Comparison of ENCODE assay signal across 1 cellular context in genomic region chr6:4647414-4648365, GRCh38.
TF ChIP-seq lines count a peak whose summit lies in the region.

No MANE protein-coding gene starts in this region.

TF ChIP-seq in HepG2, 621 proteins besides CTCF, POLR2A, EP300 and RAD21 (continued from another document and continues in another):
- TF ChIP-seq FIP1L1 (IDR thresholded peaks at IDR 0.05; ENCODE audit: borderline replicate concordance, insufficient read depth, low read depth, low read length) (no peak), SALL1 (CRISPR knock-in tag; IDR thresholded peaks at IDR 0.05) (peak; percentile 93), ZNF451 (CRISPR knock-in tag; IDR thresholded peaks at IDR 0.05) (no peak), ZSCAN29 (CRISPR knock-in tag; conservative IDR thresholded peaks at IDR 0.05) (0 out of 2 replicates have a peak, but pooled peaks have one; percentile 49), ZBTB38 (CRISPR knock-in tag; IDR thresholded peaks at IDR 0.05) (peak; percentile 53; the same call in 1 of the 2 replicates), SATB2 (CRISPR knock-in tag; IDR thresholded peaks at IDR 0.05) (no peak), SIX4 (CRISPR knock-in tag; IDR thresholded peaks at IDR 0.05) (no peak), KDM3A (CRISPR knock-in tag; IDR thresholded peaks at IDR 0.05; ENCODE audit: low read depth) (peak; percentile 90; the same call in 1 of the 2 replicates), TBX2 (CRISPR knock-in tag; IDR thresholded peaks at IDR 0.05; ENCODE audit: borderline replicate concordance) (peak; percentile 83; the same call in 1 of the 2 replicates), JUN (CRISPR knock-in tag; IDR thresholded peaks at IDR 0.05) (no peak), TOPORS (CRISPR knock-in tag; IDR thresholded peaks at IDR 0.05) (peak; percentile 77; the same call in 1 of the 2 replicates), ZNF607 (CRISPR knock-in tag; IDR thresholded peaks at IDR 0.05; ENCODE audit: borderline replicate concordance) (peak; percentile 87; the same call in 1 of the 2 replicates), DRAP1 (CRISPR knock-in tag; IDR thresholded peaks at IDR 0.05) (no peak), ZNF800 (CRISPR knock-in tag; IDR thresholded peaks at IDR 0.05) (0 out of 2 replicates have a peak, but pooled peaks have one; percentile 37), NCOA2 (CRISPR knock-in tag; IDR thresholded peaks at IDR 0.05) (peak; percentile 52; the same call in 1 of the 2 replicates), DMAP1 (CRISPR knock-in tag; IDR thresholded peaks at IDR 0.05) (no peak), REL (CRISPR knock-in tag; conservative IDR thresholded peaks at IDR 0.05) (peak; percentile 86; the same call in 1 of the 2 replicates), U2AF2 (IDR thresholded peaks at IDR 0.05; ENCODE audit: low read depth, low read length) (no peak), ATM (IDR thresholded peaks at IDR 0.05; ENCODE audit: borderline replicate concordance) (no peak), ZNF749 (CRISPR knock-in tag; IDR thresholded peaks at IDR 0.05; ENCODE audit: borderline replicate concordance) (no peak), FOXP1 (IDR thresholded peaks at IDR 0.05) (no peak), FOXP1 (CRISPR knock-in tag; IDR thresholded peaks at IDR 0.05) (peak; percentile 60; the same call in 1 of the 2 replicates), ZNF691 (CRISPR knock-in tag; IDR thresholded peaks at IDR 0.05; ENCODE audit: borderline replicate concordance, low read depth) (peak; percentile 51; the same call in 1 of the 2 replicates), ZNF629 (CRISPR knock-in tag; conservative IDR thresholded peaks at IDR 0.05) (no peak), POLR2AphosphoS2 (IDR thresholded peaks at IDR 0.05; ENCODE audit: low read depth, low read length) (no peak), REPIN1 (CRISPR knock-in tag; IDR thresholded peaks at IDR 0.05; ENCODE audit: borderline replicate concordance, low read depth) (peak; percentile 90), ZFP91 (CRISPR knock-in tag; IDR thresholded peaks at IDR 0.05; ENCODE audit: borderline replicate concordance) (peak; percentile 76), KDM4B (CRISPR knock-in tag; IDR thresholded peaks at IDR 0.05) (peak; percentile 77; the same call in 1 of the 2 replicates), ZNF354B (CRISPR knock-in tag; IDR thresholded peaks at IDR 0.05) (no peak), KDM1A (CRISPR knock-in tag; IDR thresholded peaks at IDR 0.05) (no peak), ZNF292 (CRISPR knock-in tag; IDR thresholded peaks at IDR 0.05; ENCODE audit: borderline replicate concordance, low read depth) (peak; percentile 92; the same call in 1 of the 2 replicates), GTF3A (CRISPR knock-in tag; conservative IDR thresholded peaks at IDR 0.05) (no peak), ZBTB42 (CRISPR knock-in tag; IDR thresholded peaks at IDR 0.05) (no peak; the same call in 1 of the 2 replicates), HOXD1 (CRISPR knock-in tag; IDR thresholded peaks at IDR 0.05) (no peak), CBX2 (IDR thresholded peaks at IDR 0.05; ENCODE audit: low read depth, low read length) (no peak), CBX2 (CRISPR knock-in tag; IDR thresholded peaks at IDR 0.05; ENCODE audit: low read depth) (peak; percentile 99), MNT (IDR thresholded peaks at IDR 0.05) (no peak), ZNF530 (CRISPR knock-in tag; IDR thresholded peaks at IDR 0.05; ENCODE audit: low read depth) (no peak), ZNF83 (CRISPR knock-in tag; IDR thresholded peaks at IDR 0.05; ENCODE audit: borderline replicate concordance) (0 out of 2 replicates have a peak, but pooled peaks have one; percentile 79), E2F5 (CRISPR knock-in tag; conservative IDR thresholded peaks at IDR 0.05) (no peak), ZNF777 (CRISPR knock-in tag; IDR thresholded peaks at IDR 0.05) (peak; percentile 59; the same call in 1 of the 2 replicates), CREBL2 (CRISPR knock-in tag; IDR thresholded peaks at IDR 0.05; ENCODE audit: borderline replicate concordance) (no peak), ZNF619 (CRISPR knock-in tag; IDR thresholded peaks at IDR 0.05) (no peak), HNRNPK (IDR thresholded peaks at IDR 0.05; ENCODE audit: low read depth, low read length, poor library complexity, severe bottlenecking) (no peak), ZMYM3 (CRISPR knock-in tag; IDR thresholded peaks at IDR 0.05) (peak; percentile 91), ZNF589 (CRISPR knock-in tag; conservative IDR thresholded peaks at IDR 0.05) (no peak), ZGPAT (CRISPR knock-in tag; IDR thresholded peaks at IDR 0.05) (peak; percentile 69), AKAP8 (CRISPR knock-in tag; IDR thresholded peaks at IDR 0.05) (no peak), HCFC1 (IDR thresholded peaks at IDR 0.05; ENCODE audit: low read depth, low read length) (no peak; the same call in 1 of the 2 replicates), SIN3B (IDR thresholded peaks at IDR 0.05; ENCODE audit: low read length) (no peak), SP140L (CRISPR knock-in tag; IDR thresholded peaks at IDR 0.05; ENCODE audit: borderline replicate concordance) (0 out of 2 replicates have a peak, but pooled peaks have one; percentile 40)
- TF ChIP-seq, protein P1, sequence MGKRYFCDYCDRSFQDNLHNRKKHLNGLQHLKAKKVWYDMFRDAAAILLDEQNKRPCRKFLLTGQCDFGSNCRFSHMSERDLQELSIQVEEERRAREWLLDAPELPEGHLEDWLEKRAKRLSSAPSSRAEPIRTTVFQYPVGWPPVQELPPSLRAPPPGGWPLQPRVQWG (CRISPR knock-in tag; IDR thresholded peaks at IDR 0.05; ENCODE audit: borderline replicate concordance, low read depth) = no peak
- TF ChIP-seq, protein P2, sequence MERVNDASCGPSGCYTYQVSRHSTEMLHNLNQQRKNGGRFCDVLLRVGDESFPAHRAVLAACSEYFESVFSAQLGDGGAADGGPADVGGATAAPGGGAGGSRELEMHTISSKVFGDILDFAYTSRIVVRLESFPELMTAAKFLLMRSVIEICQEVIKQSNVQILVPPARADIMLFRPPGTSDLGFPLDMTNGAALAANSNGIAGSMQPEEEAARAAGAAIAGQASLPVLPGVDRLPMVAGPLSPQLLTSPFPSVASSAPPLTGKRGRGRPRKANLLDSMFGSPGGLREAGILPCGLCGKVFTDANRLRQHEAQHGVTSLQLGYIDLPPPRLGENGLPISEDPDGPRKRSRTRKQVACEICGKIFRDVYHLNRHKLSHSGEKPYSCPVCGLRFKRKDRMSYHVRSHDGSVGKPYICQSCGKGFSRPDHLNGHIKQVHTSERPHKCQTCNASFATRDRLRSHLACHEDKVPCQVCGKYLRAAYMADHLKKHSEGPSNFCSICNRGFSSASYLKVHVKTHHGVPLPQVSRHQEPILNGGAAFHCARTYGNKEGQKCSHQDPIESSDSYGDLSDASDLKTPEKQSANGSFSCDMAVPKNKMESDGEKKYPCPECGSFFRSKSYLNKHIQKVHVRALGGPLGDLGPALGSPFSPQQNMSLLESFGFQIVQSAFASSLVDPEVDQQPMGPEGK (CRISPR knock-in tag; IDR thresholded peaks at IDR 0.05) = peak; percentile 71
- TF ChIP-seq, protein P3, sequence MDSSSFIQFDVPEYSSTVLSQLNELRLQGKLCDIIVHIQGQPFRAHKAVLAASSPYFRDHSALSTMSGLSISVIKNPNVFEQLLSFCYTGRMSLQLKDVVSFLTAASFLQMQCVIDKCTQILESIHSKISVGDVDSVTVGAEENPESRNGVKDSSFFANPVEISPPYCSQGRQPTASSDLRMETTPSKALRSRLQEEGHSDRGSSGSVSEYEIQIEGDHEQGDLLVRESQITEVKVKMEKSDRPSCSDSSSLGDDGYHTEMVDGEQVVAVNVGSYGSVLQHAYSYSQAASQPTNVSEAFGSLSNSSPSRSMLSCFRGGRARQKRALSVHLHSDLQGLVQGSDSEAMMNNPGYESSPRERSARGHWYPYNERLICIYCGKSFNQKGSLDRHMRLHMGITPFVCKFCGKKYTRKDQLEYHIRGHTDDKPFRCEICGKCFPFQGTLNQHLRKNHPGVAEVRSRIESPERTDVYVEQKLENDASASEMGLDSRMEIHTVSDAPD (CRISPR knock-in tag; IDR thresholded peaks at IDR 0.05) = 0 out of 2 replicates have a peak, but pooled peaks have one; percentile 39
- TF ChIP-seq, protein P4, sequence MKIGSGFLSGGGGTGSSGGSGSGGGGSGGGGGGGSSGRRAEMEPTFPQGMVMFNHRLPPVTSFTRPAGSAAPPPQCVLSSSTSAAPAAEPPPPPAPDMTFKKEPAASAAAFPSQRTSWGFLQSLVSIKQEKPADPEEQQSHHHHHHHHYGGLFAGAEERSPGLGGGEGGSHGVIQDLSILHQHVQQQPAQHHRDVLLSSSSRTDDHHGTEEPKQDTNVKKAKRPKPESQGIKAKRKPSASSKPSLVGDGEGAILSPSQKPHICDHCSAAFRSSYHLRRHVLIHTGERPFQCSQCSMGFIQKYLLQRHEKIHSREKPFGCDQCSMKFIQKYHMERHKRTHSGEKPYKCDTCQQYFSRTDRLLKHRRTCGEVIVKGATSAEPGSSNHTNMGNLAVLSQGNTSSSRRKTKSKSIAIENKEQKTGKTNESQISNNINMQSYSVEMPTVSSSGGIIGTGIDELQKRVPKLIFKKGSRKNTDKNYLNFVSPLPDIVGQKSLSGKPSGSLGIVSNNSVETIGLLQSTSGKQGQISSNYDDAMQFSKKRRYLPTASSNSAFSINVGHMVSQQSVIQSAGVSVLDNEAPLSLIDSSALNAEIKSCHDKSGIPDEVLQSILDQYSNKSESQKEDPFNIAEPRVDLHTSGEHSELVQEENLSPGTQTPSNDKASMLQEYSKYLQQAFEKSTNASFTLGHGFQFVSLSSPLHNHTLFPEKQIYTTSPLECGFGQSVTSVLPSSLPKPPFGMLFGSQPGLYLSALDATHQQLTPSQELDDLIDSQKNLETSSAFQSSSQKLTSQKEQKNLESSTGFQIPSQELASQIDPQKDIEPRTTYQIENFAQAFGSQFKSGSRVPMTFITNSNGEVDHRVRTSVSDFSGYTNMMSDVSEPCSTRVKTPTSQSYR (CRISPR knock-in tag; IDR thresholded peaks at IDR 0.05; ENCODE audit: borderline replicate concordance) = peak; percentile 96
